Comparison of ENCODE assay signal across 11 cellular contexts in the genomic region with DNA sequence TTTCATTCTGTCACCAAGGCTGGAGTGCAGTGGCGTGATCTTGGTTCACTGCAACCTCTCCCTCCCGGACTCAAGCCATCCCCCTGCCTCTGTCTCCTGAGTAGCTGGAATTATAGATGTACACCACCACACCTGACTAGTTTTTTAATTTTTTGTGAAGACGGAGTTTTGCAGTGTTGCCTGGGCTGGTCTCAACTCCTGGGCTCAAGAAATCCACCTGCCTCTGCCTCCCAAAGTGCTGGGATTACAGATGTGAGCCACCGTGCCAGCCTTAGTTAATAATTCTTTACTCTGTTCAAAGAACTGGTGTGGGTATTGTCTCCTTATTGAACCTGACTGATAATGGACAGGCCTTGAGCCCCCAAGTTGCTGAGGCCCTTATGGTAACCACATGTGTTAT. TPM values are rescaled to one million over a fixed set of nuclear protein-coding genes. Genes with fewer than 3 reads are reported as not detected.
"Had no signal": no experiment of that assay in that cellular context is flagged by ENCODE, and none has a peak within 500 bp of the region (broad histone marks: within the 10 kb centered on the region; RNA-seq: fewer than 3 reads in every experiment).

No MANE protein-coding gene starts in this region.

- H3K4me3 ChIP-seq: cardiac muscle cell, dorsolateral prefrontal cortex, right lobe of liver, suprapubic skin, upper lobe of right lung had no signal

- DNase-seq: mesenchymal stem cell had no signal

- H3K27me3 ChIP-seq: right lobe of liver, upper lobe of right lung had no signal

- H3K36me3 ChIP-seq: cardiac muscle cell, right lobe of liver, suprapubic skin, upper lobe of right lung had no signal

- H3K9me3 ChIP-seq: right lobe of liver, suprapubic skin, upper lobe of right lung had no signal

- H3K4me1 ChIP-seq: right lobe of liver, upper lobe of right lung had no signal

- H3K27ac ChIP-seq: cardiac muscle cell, dorsolateral prefrontal cortex, right lobe of liver, suprapubic skin, upper lobe of right lung had no signal

RNA-seq across cellular contexts. Expression of a gene that starts 30.9 kb away (rescaled TPM):
- total RNA-seq: activated naive CD4-positive, alpha-beta T cell treated with anti-CD3 and anti-CD28 coated beads for 36 hours; activated T-helper 2 cell treated with anti-CD3 and anti-CD28 coated beads, Interferon-gamma antibody, Interleukin-2, Interleukin-4, amounts not matched to agents 10 μg/mL and 5 μg/mL and 100 μg/mL, durations not matched to agents 14 hours and 24 hours and 36 hours; cardiac muscle cell; left ventricle myocardium superior had no signal
- polyA plus RNA-seq: cardiac muscle cell had no signal

RNA-seq across cellular contexts. Expression of a gene that starts 51.8 kb away (rescaled TPM):
- total RNA-seq: cardiac muscle cell, endodermal cell, left ventricle myocardium superior, right lobe of liver had no signal
- polyA plus RNA-seq: keratinocyte had no signal
